Comparison of ENCODE assay signal across 8 cellular contexts in genomic region chr10:22345301-22346086, GRCh38. TPM values are rescaled to one million over a fixed set of nuclear protein-coding genes. Genes with fewer than 3 reads are reported as not detected.
DNase-seq lines count a peak whose midpoint lies in the region; ATAC-seq and TF ChIP-seq lines count a peak whose summit lies in the region.

Gene SPAG6 (plus strand): TSS chr10:22345496. CDS start chr10:22345612, 116 bp downstream.

- H3K4me2 ChIP-seq in OCI-LY7 (ENCODE audit: low read length): no peak within 1 kb of the TSS

- H3K9me3 Mint-ChIP-seq in activated T-helper 17 cell treated with anti-CD3 and anti-CD28 coated beads, Interleukin-2, amount 50 U/mL, for 72 hours: peaks cover 4% of the 10 kb centered on the region

- H3K4me3 ChIP-seq in GM12875 (ENCODE audit: low read depth, low read length): peak within 1 kb of the TSS; percentile 47
- peak within 1 kb of the TSS; percentile 67 for H3K4me3 ChIP-seq in iPS-15b (ENCODE audit: low read depth, low read length)
- no peak within 1 kb of the TSS for H3K4me3 ChIP-seq in OCI-LY7 (ENCODE audit: low read depth, low read length, poor library complexity, severe bottlenecking)

- peaks cover 2% of the 10 kb centered on the region for H3K4me1 ChIP-seq in iPS-15b (ENCODE audit: control insufficient read depth, insufficient read depth, low read length)
- peaks cover 5% of the 10 kb centered on the region for H3K4me1 ChIP-seq in OCI-LY7 (ENCODE audit: insufficient read depth, low read length, poor library complexity, severe bottlenecking)

- BruUV-seq in OCI-LY7 (replicated peaks; lab: Mats Ljungman, UMichigan): no TSS peak

- CTCF ChIA-PET in OCI-LY7 (lab: Charles Lee; ENCODE audit: unreplicated experiment): no interaction called here

- H3K4me3 Mint-ChIP-seq in activated T-helper 17 cell treated with anti-CD3 and anti-CD28 coated beads, Interleukin-2, amount 50 U/mL, for 72 hours: peak within 1 kb of the TSS; percentile 39

- POLR2A ChIA-PET in OCI-LY7 (lab: Charles Lee): no interaction called here

- H3K27ac ChIP-seq in OCI-LY7 (ENCODE audit: low read depth, low read length, poor library complexity, severe bottlenecking): no peak within 1 kb of the TSS

- no peak within 1 kb of the TSS for H3K27ac Mint-ChIP-seq in activated T-helper 17 cell treated with anti-CD3 and anti-CD28 coated beads, Interleukin-2, amount 50 U/mL, for 72 hours

- no peaks in the 10 kb centered on the region for H3K4me1 Mint-ChIP-seq in activated T-helper 17 cell treated with anti-CD3 and anti-CD28 coated beads, Interleukin-2, amount 50 U/mL, for 72 hours

- H3K36me3 Mint-ChIP-seq in activated T-helper 17 cell treated with anti-CD3 and anti-CD28 coated beads, Interleukin-2, amount 50 U/mL, for 72 hours (ENCODE audit: low read depth): peaks cover 18% of the 10 kb centered on the region

- H3K9me3 ChIP-seq in iPS-15b (ENCODE audit: control insufficient read depth, insufficient read depth, low read length) (no peaks in the 10 kb centered on the region), OCI-LY7 (ENCODE audit: low read length) (no peaks in the 10 kb centered on the region)

- H3K36me3 ChIP-seq in iPS-15b (ENCODE audit: control insufficient read depth, insufficient read depth, low read length) (no peaks in the 10 kb centered on the region), OCI-LY7 (ENCODE audit: insufficient read depth, low read length) (no peaks in the 10 kb centered on the region)

- peak; percentile 37 for ATAC-seq in activated T-helper 17 cell treated with anti-CD3 and anti-CD28 coated beads, Interleukin-2, amount 50 U/mL, for 72 hours (replicated peaks)
- no peak for ATAC-seq in HG03039 (IDR thresholded peaks at IDR 0.05; ENCODE audit: unreplicated experiment)

- peaks cover 49% of the 10 kb centered on the region for H3K27me3 Mint-ChIP-seq in activated T-helper 17 cell treated with anti-CD3 and anti-CD28 coated beads, Interleukin-2, amount 50 U/mL, for 72 hours

- no peak within 1 kb of the TSS for H2AFZ ChIP-seq in OCI-LY7 (ENCODE audit: low read length)

- peak; percentile 70 for DNase-seq in NCI-H1105 treated with DMSO at 0.1 percent for 48 hours (lab: John Stamatoyannopoulos, UW)
- DNase-seq in stimulated activated CD4-positive, alpha-beta T cell treated with anti-CD3 and anti-CD28 coated beads, Interleukin-4, amount 100 ng/mL, for 1 hour: peak; percentile 36
- DNase-seq in NCI-H2196 (lab: John Stamatoyannopoulos, UW; ENCODE audit: unreplicated experiment): no peak
- no peak for DNase-seq in OCI-LY7 (ENCODE audit: low spot score)

- H3K9me2 ChIP-seq in OCI-LY7 (ENCODE audit: insufficient read depth, low read length): no peaks in the 10 kb centered on the region

- no peaks in the 10 kb centered on the region for H3K79me2 ChIP-seq in OCI-LY7 (ENCODE audit: insufficient read depth, low read depth, low read length)

- intact Hi-C loops in OCI-LY7 (cut with micrococcal nuclease; ENCODE audit: unreplicated experiment): no loop called here

- TF ChIP-seq CTCF in GM12875 (IDR thresholded peaks at IDR 0.05; ENCODE audit: borderline replicate concordance, insufficient read depth, low read depth, low read length) (no peak), OCI-LY7 (conservative IDR thresholded peaks at IDR 0.05; ENCODE audit: low read length) (no peak)

- H4K20me1 ChIP-seq in OCI-LY7 (ENCODE audit: insufficient read depth, low read length): no peaks in the 10 kb centered on the region

- peaks cover 88% of the 10 kb centered on the region for H3K27me3 ChIP-seq in iPS-15b (ENCODE audit: control insufficient read depth, insufficient read depth, low read length)

- no peak within 1 kb of the TSS for H3K9ac ChIP-seq in iPS-15b (ENCODE audit: low read depth, low read length)

RNA-seq across cellular contexts. Expression of gene SPAG6, which starts in this region (rescaled TPM):
- not detected for total RNA-seq in activated T-helper 17 cell treated with anti-CD3 and anti-CD28 coated beads, Interleukin-2, amount 50 U/mL, for 72 hours
- not detected in 2 replicates for total RNA-seq in OCI-LY7 (2014; rRNA removed; shearing (Covaris generic))
- total RNA-seq in OCI-LY7 (2022): not detected in 2 replicates

Comparison
In these comparisons a context has a peak if more than half of its experiments do, and no peak if none do; other contexts are left out.
1. Peak in ATAC-seq in activated T-helper 17 cell treated with anti-CD3 and anti-CD28 coated beads, Interleukin-2, amount 50 U/mL, for 72 hours; RNA of the gene not detected or under 1 TPM.
2. DNase-seq: peak in NCI-H1105 treated with DMSO at 0.1 percent for 48 hours (single experiment) and stimulated activated CD4-positive, alpha-beta T cell treated with anti-CD3 and anti-CD28 coated beads, Interleukin-4, amount 100 ng/mL, for 1 hour (single experiment); none in NCI-H2196 (single experiment) and OCI-LY7 (single experiment).